Comparison of ENCODE assay signal across 1 cellular context in the genomic region with DNA sequence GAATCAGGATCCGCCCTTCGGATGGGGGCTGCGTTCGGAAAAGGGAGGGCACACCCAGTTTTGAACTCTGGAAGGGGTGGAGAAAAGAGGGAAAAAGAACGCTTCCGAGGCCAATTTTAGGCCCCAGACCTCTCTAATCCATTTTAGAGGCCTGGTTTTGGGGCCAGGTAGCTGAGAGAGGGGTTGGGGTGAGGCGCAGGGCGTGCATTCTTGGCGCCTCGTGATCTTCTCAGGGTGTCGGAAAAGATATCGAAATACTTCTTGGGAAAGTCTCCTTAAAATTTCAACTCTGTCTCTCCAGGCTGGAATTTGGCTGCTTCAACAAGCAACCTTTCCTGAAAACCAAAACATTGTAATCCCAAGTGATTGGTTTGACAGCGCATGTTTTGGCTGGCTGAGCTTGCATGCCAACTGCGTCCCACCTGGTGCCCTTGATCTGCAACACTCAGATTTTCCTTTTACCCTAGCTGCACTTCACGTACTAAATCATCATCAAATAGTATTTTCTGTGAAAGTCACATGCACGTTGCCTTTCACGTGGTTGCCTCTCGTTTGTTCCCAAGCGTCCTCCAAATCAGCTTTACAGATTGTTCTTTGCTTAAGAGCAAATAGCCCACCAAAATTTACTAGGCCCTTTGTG.
TF ChIP-seq lines count a peak whose summit lies in the region.

No MANE protein-coding gene starts in this region.

TF ChIP-seq in HepG2, 621 proteins besides CTCF, POLR2A, EP300 and RAD21 (continued from another document and continues in another):
- TF ChIP-seq, protein P1, sequence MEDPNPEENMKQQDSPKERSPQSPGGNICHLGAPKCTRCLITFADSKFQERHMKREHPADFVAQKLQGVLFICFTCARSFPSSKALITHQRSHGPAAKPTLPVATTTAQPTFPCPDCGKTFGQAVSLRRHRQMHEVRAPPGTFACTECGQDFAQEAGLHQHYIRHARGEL (CRISPR knock-in tag; IDR thresholded peaks at IDR 0.05): no peak
- TF ChIP-seq, protein P2, sequence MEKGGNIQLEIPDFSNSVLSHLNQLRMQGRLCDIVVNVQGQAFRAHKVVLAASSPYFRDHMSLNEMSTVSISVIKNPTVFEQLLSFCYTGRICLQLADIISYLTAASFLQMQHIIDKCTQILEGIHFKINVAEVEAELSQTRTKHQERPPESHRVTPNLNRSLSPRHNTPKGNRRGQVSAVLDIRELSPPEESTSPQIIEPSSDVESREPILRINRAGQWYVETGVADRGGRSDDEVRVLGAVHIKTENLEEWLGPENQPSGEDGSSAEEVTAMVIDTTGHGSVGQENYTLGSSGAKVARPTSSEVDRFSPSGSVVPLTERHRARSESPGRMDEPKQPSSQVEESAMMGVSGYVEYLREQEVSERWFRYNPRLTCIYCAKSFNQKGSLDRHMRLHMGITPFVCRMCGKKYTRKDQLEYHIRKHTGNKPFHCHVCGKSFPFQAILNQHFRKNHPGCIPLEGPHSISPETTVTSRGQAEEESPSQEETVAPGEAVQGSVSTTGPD (CRISPR knock-in tag; IDR thresholded peaks at IDR 0.05): no peak
- TF ChIP-seq NBN (conservative IDR thresholded peaks at IDR 0.05): no peak
- no peak; the same call in 1 of the 2 replicates for TF ChIP-seq ZNF350 (CRISPR knock-in tag; IDR thresholded peaks at IDR 0.05; ENCODE audit: borderline replicate concordance, low read depth)
- TF ChIP-seq ZNF251 (CRISPR knock-in tag; IDR thresholded peaks at IDR 0.05): 0 out of 2 replicates have a peak, but pooled peaks have one; percentile 36
- TF ChIP-seq ISX (CRISPR knock-in tag; conservative IDR thresholded peaks at IDR 0.05): no peak
- TF ChIP-seq RBM39 (IDR thresholded peaks at IDR 0.05; ENCODE audit: low read depth, low read length, poor library complexity, severe bottlenecking): no peak
- no peak for TF ChIP-seq GATA4 (IDR thresholded peaks at IDR 0.05; ENCODE audit: borderline replicate concordance, low read depth)
- TF ChIP-seq, protein P3, sequence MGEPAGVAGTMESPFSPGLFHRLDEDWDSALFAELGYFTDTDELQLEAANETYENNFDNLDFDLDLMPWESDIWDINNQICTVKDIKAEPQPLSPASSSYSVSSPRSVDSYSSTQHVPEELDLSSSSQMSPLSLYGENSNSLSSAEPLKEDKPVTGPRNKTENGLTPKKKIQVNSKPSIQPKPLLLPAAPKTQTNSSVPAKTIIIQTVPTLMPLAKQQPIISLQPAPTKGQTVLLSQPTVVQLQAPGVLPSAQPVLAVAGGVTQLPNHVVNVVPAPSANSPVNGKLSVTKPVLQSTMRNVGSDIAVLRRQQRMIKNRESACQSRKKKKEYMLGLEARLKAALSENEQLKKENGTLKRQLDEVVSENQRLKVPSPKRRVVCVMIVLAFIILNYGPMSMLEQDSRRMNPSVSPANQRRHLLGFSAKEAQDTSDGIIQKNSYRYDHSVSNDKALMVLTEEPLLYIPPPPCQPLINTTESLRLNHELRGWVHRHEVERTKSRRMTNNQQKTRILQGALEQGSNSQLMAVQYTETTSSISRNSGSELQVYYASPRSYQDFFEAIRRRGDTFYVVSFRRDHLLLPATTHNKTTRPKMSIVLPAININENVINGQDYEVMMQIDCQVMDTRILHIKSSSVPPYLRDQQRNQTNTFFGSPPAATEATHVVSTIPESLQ (CRISPR knock-in tag; conservative IDR thresholded peaks at IDR 0.05): no peak
- no peak for TF ChIP-seq HNF4G (IDR thresholded peaks at IDR 0.05; ENCODE audit: borderline replicate concordance, low read depth, low read length)
- no peak; the same call in 1 of the 2 replicates for TF ChIP-seq HNF4G (CRISPR knock-in tag; IDR thresholded peaks at IDR 0.05; ENCODE audit: borderline replicate concordance, low read depth)
- TF ChIP-seq HNRNPH1 (optimal IDR thresholded peaks at IDR 0.05; ENCODE audit: low read depth, low read length): no peak
- TF ChIP-seq SKI (IDR thresholded peaks at IDR 0.05; ENCODE audit: partially characterized antibody): no peak
- no peak for TF ChIP-seq ZSCAN22 (CRISPR knock-in tag; IDR thresholded peaks at IDR 0.05)
- TF ChIP-seq FOXA1 (IDR thresholded peaks at IDR 0.05): no peak
- TF ChIP-seq FOXA1 (CRISPR knock-in tag; IDR thresholded peaks at IDR 0.05): no peak
- no peak for TF ChIP-seq ZNF124 (CRISPR knock-in tag; IDR thresholded peaks at IDR 0.05)
- TF ChIP-seq ZNF567 (CRISPR knock-in tag; IDR thresholded peaks at IDR 0.05; ENCODE audit: borderline replicate concordance): 0 out of 2 replicates have a peak, but pooled peaks have one; percentile 13
- no peak for TF ChIP-seq MYC (CRISPR knock-in tag; IDR thresholded peaks at IDR 0.05; ENCODE audit: borderline replicate concordance)
- no peak for TF ChIP-seq JUN (CRISPR knock-in tag; IDR thresholded peaks at IDR 0.05)
- TF ChIP-seq, protein P4, sequence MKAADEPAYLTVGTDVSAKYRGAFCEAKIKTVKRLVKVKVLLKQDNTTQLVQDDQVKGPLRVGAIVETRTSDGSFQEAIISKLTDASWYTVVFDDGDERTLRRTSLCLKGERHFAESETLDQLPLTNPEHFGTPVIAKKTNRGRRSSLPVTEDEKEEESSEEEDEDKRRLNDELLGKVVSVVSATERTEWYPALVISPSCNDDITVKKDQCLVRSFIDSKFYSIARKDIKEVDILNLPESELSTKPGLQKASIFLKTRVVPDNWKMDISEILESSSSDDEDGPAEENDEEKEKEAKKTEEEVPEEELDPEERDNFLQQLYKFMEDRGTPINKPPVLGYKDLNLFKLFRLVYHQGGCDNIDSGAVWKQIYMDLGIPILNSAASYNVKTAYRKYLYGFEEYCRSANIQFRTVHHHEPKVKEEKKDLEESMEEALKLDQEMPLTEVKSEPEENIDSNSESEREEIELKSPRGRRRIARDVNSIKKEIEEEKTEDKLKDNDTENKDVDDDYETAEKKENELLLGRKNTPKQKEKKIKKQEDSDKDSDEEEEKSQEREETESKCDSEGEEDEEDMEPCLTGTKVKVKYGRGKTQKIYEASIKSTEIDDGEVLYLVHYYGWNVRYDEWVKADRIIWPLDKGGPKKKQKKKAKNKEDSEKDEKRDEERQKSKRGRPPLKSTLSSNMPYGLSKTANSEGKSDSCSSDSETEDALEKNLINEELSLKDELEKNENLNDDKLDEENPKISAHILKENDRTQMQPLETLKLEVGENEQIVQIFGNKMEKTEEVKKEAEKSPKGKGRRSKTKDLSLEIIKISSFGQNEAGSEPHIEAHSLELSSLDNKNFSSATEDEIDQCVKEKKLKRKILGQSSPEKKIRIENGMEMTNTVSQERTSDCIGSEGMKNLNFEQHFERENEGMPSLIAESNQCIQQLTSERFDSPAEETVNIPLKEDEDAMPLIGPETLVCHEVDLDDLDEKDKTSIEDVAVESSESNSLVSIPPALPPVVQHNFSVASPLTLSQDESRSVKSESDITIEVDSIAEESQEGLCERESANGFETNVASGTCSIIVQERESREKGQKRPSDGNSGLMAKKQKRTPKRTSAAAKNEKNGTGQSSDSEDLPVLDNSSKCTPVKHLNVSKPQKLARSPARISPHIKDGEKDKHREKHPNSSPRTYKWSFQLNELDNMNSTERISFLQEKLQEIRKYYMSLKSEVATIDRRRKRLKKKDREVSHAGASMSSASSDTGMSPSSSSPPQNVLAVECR (CRISPR knock-in tag; IDR thresholded peaks at IDR 0.05; ENCODE audit: borderline replicate concordance): no peak
- TF ChIP-seq SNAPC2 (CRISPR knock-in tag; IDR thresholded peaks at IDR 0.05): no peak
- TF ChIP-seq, protein P5, sequence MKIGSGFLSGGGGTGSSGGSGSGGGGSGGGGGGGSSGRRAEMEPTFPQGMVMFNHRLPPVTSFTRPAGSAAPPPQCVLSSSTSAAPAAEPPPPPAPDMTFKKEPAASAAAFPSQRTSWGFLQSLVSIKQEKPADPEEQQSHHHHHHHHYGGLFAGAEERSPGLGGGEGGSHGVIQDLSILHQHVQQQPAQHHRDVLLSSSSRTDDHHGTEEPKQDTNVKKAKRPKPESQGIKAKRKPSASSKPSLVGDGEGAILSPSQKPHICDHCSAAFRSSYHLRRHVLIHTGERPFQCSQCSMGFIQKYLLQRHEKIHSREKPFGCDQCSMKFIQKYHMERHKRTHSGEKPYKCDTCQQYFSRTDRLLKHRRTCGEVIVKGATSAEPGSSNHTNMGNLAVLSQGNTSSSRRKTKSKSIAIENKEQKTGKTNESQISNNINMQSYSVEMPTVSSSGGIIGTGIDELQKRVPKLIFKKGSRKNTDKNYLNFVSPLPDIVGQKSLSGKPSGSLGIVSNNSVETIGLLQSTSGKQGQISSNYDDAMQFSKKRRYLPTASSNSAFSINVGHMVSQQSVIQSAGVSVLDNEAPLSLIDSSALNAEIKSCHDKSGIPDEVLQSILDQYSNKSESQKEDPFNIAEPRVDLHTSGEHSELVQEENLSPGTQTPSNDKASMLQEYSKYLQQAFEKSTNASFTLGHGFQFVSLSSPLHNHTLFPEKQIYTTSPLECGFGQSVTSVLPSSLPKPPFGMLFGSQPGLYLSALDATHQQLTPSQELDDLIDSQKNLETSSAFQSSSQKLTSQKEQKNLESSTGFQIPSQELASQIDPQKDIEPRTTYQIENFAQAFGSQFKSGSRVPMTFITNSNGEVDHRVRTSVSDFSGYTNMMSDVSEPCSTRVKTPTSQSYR (CRISPR knock-in tag; IDR thresholded peaks at IDR 0.05; ENCODE audit: borderline replicate concordance): no peak
- TF ChIP-seq, protein P6, sequence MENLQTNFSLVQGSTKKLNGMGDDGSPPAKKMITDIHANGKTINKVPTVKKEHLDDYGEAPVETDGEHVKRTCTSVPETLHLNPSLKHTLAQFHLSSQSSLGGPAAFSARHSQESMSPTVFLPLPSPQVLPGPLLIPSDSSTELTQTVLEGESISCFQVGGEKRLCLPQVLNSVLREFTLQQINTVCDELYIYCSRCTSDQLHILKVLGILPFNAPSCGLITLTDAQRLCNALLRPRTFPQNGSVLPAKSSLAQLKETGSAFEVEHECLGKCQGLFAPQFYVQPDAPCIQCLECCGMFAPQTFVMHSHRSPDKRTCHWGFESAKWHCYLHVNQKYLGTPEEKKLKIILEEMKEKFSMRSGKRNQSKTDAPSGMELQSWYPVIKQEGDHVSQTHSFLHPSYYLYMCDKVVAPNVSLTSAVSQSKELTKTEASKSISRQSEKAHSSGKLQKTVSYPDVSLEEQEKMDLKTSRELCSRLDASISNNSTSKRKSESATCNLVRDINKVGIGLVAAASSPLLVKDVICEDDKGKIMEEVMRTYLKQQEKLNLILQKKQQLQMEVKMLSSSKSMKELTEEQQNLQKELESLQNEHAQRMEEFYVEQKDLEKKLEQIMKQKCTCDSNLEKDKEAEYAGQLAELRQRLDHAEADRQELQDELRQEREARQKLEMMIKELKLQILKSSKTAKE (CRISPR knock-in tag; IDR thresholded peaks at IDR 0.05; ENCODE audit: borderline replicate concordance): no peak
- no peak for TF ChIP-seq ZNF709 (CRISPR knock-in tag; IDR thresholded peaks at IDR 0.05)
- TF ChIP-seq, protein P7, sequence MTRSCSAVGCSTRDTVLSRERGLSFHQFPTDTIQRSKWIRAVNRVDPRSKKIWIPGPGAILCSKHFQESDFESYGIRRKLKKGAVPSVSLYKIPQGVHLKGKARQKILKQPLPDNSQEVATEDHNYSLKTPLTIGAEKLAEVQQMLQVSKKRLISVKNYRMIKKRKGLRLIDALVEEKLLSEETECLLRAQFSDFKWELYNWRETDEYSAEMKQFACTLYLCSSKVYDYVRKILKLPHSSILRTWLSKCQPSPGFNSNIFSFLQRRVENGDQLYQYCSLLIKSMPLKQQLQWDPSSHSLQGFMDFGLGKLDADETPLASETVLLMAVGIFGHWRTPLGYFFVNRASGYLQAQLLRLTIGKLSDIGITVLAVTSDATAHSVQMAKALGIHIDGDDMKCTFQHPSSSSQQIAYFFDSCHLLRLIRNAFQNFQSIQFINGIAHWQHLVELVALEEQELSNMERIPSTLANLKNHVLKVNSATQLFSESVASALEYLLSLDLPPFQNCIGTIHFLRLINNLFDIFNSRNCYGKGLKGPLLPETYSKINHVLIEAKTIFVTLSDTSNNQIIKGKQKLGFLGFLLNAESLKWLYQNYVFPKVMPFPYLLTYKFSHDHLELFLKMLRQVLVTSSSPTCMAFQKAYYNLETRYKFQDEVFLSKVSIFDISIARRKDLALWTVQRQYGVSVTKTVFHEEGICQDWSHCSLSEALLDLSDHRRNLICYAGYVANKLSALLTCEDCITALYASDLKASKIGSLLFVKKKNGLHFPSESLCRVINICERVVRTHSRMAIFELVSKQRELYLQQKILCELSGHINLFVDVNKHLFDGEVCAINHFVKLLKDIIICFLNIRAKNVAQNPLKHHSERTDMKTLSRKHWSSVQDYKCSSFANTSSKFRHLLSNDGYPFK (CRISPR knock-in tag; IDR thresholded peaks at IDR 0.05; ENCODE audit: borderline replicate concordance): peak; percentile 65; the same call in 1 of the 2 replicates
- TF ChIP-seq, protein P8, sequence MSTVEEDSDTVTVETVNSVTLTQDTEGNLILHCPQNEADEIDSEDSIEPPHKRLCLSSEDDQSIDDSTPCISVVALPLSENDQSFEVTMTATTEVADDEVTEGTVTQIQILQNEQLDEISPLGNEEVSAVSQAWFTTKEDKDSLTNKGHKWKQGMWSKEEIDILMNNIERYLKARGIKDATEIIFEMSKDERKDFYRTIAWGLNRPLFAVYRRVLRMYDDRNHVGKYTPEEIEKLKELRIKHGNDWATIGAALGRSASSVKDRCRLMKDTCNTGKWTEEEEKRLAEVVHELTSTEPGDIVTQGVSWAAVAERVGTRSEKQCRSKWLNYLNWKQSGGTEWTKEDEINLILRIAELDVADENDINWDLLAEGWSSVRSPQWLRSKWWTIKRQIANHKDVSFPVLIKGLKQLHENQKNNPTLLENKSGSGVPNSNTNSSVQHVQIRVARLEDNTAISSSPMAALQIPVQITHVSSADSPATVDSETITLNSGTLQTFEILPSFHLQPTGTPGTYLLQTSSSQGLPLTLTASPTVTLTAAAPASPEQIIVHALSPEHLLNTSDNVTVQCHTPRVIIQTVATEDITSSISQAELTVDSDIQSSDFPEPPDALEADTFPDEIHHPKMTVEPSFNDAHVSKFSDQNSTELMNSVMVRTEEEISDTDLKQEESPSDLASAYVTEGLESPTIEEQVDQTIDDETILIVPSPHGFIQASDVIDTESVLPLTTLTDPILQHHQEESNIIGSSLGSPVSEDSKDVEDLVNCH (CRISPR knock-in tag; IDR thresholded peaks at IDR 0.05): no peak
- TF ChIP-seq ZNF382 (CRISPR knock-in tag; IDR thresholded peaks at IDR 0.05; ENCODE audit: borderline replicate concordance): no peak
- no peak for TF ChIP-seq RXRA (CRISPR knock-in tag; IDR thresholded peaks at IDR 0.05)
- no peak for TF ChIP-seq GATAD1 (CRISPR knock-in tag; IDR thresholded peaks at IDR 0.05)
- TF ChIP-seq, protein P9, sequence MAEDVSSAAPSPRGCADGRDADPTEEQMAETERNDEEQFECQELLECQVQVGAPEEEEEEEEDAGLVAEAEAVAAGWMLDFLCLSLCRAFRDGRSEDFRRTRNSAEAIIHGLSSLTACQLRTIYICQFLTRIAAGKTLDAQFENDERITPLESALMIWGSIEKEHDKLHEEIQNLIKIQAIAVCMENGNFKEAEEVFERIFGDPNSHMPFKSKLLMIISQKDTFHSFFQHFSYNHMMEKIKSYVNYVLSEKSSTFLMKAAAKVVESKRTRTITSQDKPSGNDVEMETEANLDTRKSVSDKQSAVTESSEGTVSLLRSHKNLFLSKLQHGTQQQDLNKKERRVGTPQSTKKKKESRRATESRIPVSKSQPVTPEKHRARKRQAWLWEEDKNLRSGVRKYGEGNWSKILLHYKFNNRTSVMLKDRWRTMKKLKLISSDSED (CRISPR knock-in tag; IDR thresholded peaks at IDR 0.05): 0 out of 2 replicates have a peak, but pooled peaks have one; percentile 51
- no peak for TF ChIP-seq TEAD3 (CRISPR knock-in tag; optimal IDR thresholded peaks at IDR 0.05; ENCODE audit: borderline replicate concordance)
- no peak for TF ChIP-seq RARA (CRISPR knock-in tag; IDR thresholded peaks at IDR 0.05)
- no peak for TF ChIP-seq NCOR1 (IDR thresholded peaks at IDR 0.05; ENCODE audit: borderline replicate concordance, low read length)
- TF ChIP-seq HCFC1 (IDR thresholded peaks at IDR 0.05; ENCODE audit: low read depth, low read length): no peak
- TF ChIP-seq ZMYM4 (CRISPR knock-in tag; IDR thresholded peaks at IDR 0.05): no peak
- no peak for TF ChIP-seq KDM4B (CRISPR knock-in tag; IDR thresholded peaks at IDR 0.05)
- no peak for TF ChIP-seq ZFP36L2 (CRISPR knock-in tag; IDR thresholded peaks at IDR 0.05)
- TF ChIP-seq NFIC (IDR thresholded peaks at IDR 0.05; ENCODE audit: low read length): no peak
- no peak for TF ChIP-seq SAFB2 (CRISPR knock-in tag; IDR thresholded peaks at IDR 0.05; ENCODE audit: borderline replicate concordance, low read depth)
